ENCODE assay signal across 17 cellular contexts in genomic region chr1:50973255-50973654, GRCh38. TPM values are rescaled to one million over a fixed set of nuclear protein-coding genes. Genes with fewer than 3 reads are reported as not detected.
DNase-seq lines count a peak whose midpoint lies in the region; ATAC-seq and TF ChIP-seq lines count a peak whose summit lies in the region.
"Had no signal": no experiment of that assay in that cellular context is flagged by ENCODE, and none has a peak within 500 bp of the region (broad histone marks: within the 10 kb centered on the region; RNA-seq: fewer than 3 reads in every experiment).

No MANE protein-coding gene starts in this region.

- TF ChIP-seq CTCF in DOHH2 (IDR thresholded peaks at IDR 0.05; ENCODE audit: low read depth, low read length, poor library complexity, severe bottlenecking) (no peak), coronary artery (IDR thresholded peaks at IDR 0.05) (no peak), sigmoid colon (IDR thresholded peaks at IDR 0.05) (no peak), MM.1S (IDR thresholded peaks at IDR 0.05; ENCODE audit: low read length) (no peak)

- H3K27me3 ChIP-seq in DOHH2 (ENCODE audit: control insufficient read depth, low read length) (no peaks in the 10 kb centered on the region), Karpas-422 (ENCODE audit: low read length) (no peaks in the 10 kb centered on the region), sigmoid colon (no peaks in the 10 kb centered on the region), MM.1S (replicated peaks; ENCODE audit: insufficient read depth, low read length) (no peaks in the 10 kb centered on the region)
- H3K27me3 ChIP-seq: thyroid gland had no signal

- WGBS in sigmoid colon, 2 donors, result 94 to 97% methylated on average over 1 of the region's 1 CpG

- no peak overlapping the region for H3K9ac ChIP-seq in Karpas-422 (ENCODE audit: low read length)
- no peak overlapping the region for H3K9ac ChIP-seq in MM.1S (ENCODE audit: low read length)
- H3K9ac ChIP-seq: BLaER1 treated with 17β-estradiol and CSF1 and Interleukin-3, amounts not matched to agents 10 nM and 100 nM had no signal

- peaks cover 22% of the 10 kb centered on the region for H3F3A ChIP-seq in DOHH2 (ENCODE audit: control insufficient read depth, insufficient read depth)
- no peaks in the 10 kb centered on the region for H3F3A ChIP-seq in MM.1S (ENCODE audit: insufficient read depth, low read length)

- peak overlapping the region; percentile 88 for H3K4me2 ChIP-seq in DOHH2 (ENCODE audit: low read length)
- peak overlapping the region; percentile 97 for H3K4me2 ChIP-seq in Karpas-422 (ENCODE audit: low read depth, low read length, poor library complexity, severe bottlenecking)
- no peak overlapping the region for H3K4me2 ChIP-seq in MM.1S (ENCODE audit: low read depth, low read length)
- H3K4me2 ChIP-seq: BLaER1 treated with 17β-estradiol and CSF1 and Interleukin-3, amounts not matched to agents 10 nM and 100 nM had no signal

- H4K20me1 ChIP-seq in DOHH2 (ENCODE audit: control insufficient read depth, insufficient read depth, low read depth, low read length) (no peaks in the 10 kb centered on the region), Karpas-422 (ENCODE audit: insufficient read depth, low read depth, low read length) (no peaks in the 10 kb centered on the region), MM.1S (ENCODE audit: insufficient read depth, low read length) (no peaks in the 10 kb centered on the region)

- H3K9me3 ChIP-seq in DOHH2 (ENCODE audit: control insufficient read depth, insufficient read depth, low read length) (no peaks in the 10 kb centered on the region), Karpas-422 (ENCODE audit: low read length) (no peaks in the 10 kb centered on the region), sigmoid colon (no peaks in the 10 kb centered on the region), MM.1S (replicated peaks; ENCODE audit: insufficient read depth, low read length) (no peaks in the 10 kb centered on the region)
- H3K9me3 ChIP-seq: BLaER1 treated with 17β-estradiol and CSF1 and Interleukin-3, amounts not matched to agents 10 nM and 100 nM; heart right ventricle; thyroid gland had no signal

- H3K4me3 ChIP-seq in DOHH2 (ENCODE audit: low read length) (peak overlapping the region; percentile 91), Karpas-422 (ENCODE audit: low read length) (no peak overlapping the region), coronary artery (peak overlapping the region; percentile 89), sigmoid colon (peak overlapping the region in 1 of 4 donors; percentile 79), MM.1S (ENCODE audit: low read length) (no peak overlapping the region)
- H3K4me3 ChIP-seq: BLaER1 treated with 17β-estradiol and CSF1 and Interleukin-3, amounts not matched to agents 10 nM and 100 nM; thyroid gland had no signal

- no peak for TF ChIP-seq EP300 in sigmoid colon (IDR thresholded peaks at IDR 0.05)

- H3K9me2 ChIP-seq in DOHH2 (replicated peaks; ENCODE audit: control insufficient read depth, low read length) (no peaks in the 10 kb centered on the region), Karpas-422 (replicated peaks; ENCODE audit: insufficient read depth, low read length) (no peaks in the 10 kb centered on the region), MM.1S (replicated peaks; ENCODE audit: insufficient read depth, low read length) (no peaks in the 10 kb centered on the region)

- peaks cover 70% of the 10 kb centered on the region for H3K36me3 ChIP-seq in DOHH2 (ENCODE audit: control insufficient read depth, low read length)
- 0 out of 2 replicates have a peak, but pooled peaks cover 5% of the 10 kb centered on the region for H3K36me3 ChIP-seq in Karpas-422 (ENCODE audit: insufficient read depth, low read length)
- H3K36me3 ChIP-seq in sigmoid colon, result no peaks in the 10 kb centered on the region
- no peaks in the 10 kb centered on the region for H3K36me3 ChIP-seq in MM.1S (replicated peaks; ENCODE audit: insufficient read depth, low read length)
- H3K36me3 ChIP-seq: BLaER1 treated with 17β-estradiol and CSF1 and Interleukin-3, amounts not matched to agents 10 nM and 100 nM; heart right ventricle; thyroid gland had no signal

- DNase-seq in Karpas-422, result no peak
- DNase-seq in coronary artery (ENCODE audit: low spot score), result no peak
- no peak for DNase-seq in sigmoid colon
- no peak for DNase-seq in dermis blood vessel endothelial cell
- no peak for DNase-seq in MM.1S
- DNase-seq in stimulated activated CD4-positive, alpha-beta T cell treated with anti-CD3 and anti-CD28 coated beads, Interleukin-15, amount 100 ng/mL, for 24 hours, result no peak
- DNase-seq: activated CD4-positive, alpha-beta T cell treated with anti-CD3 and anti-CD28 coated beads for 4 hours; activated naive CD4-positive, alpha-beta T cell treated with anti-CD3 and anti-CD28 coated beads for 36 hours; cortex of kidney; heart right ventricle; NCI-H2171 treated with DMSO at 0.1 percent for 48 hours; T1000; thyroid gland had no signal

- H3K79me2 ChIP-seq in DOHH2 (ENCODE audit: control insufficient read depth, low read length) (peaks cover 96% of the 10 kb centered on the region), Karpas-422 (ENCODE audit: low read length) (peaks cover 27% of the 10 kb centered on the region), MM.1S (ENCODE audit: low read length) (no peaks in the 10 kb centered on the region)

- H3K4me1 ChIP-seq in DOHH2 (ENCODE audit: control insufficient read depth, low read length) (peaks cover 24% of the 10 kb centered on the region), Karpas-422 (ENCODE audit: low read length) (peaks cover 53% of the 10 kb centered on the region), sigmoid colon (peaks cover 0 to 26% (median 8%) of the 10 kb centered on the region in 4 donors), MM.1S (ENCODE audit: low read length) (no peaks in the 10 kb centered on the region)
- H3K4me1 ChIP-seq: thyroid gland had no signal

- H2AFZ ChIP-seq in Karpas-422 (ENCODE audit: low read length), result no peak overlapping the region
- H2AFZ ChIP-seq in MM.1S (ENCODE audit: low read length), result no peak overlapping the region

- TF ChIP-seq POLR2A in sigmoid colon (IDR thresholded peaks at IDR 0.05), result no peak

- no peak for ATAC-seq in HG02852 (IDR thresholded peaks at IDR 0.05; ENCODE audit: unreplicated experiment)
- ATAC-seq: heart right ventricle, Right ventricle myocardium inferior had no signal

- peak overlapping the region; percentile 97 for H3K27ac ChIP-seq in DOHH2 (ENCODE audit: low read depth, low read length)
- no peak overlapping the region for H3K27ac ChIP-seq in Karpas-422 (ENCODE audit: low read length)
- H3K27ac ChIP-seq in coronary artery, result peak overlapping the region; percentile 44 to 98
- peak overlapping the region in 3 of 4 donors; percentile 91 to 98 (median 96) for H3K27ac ChIP-seq in sigmoid colon
- H3K27ac ChIP-seq in MM.1S (ENCODE audit: low read length), result no peak overlapping the region
- H3K27ac ChIP-seq: BLaER1 treated with 17β-estradiol and CSF1 and Interleukin-3, amounts not matched to agents 10 nM and 100 nM; thyroid gland had no signal

- intact Hi-C loops in sigmoid colon (cut with DNase I), result loop anchor here (10.0 kb wide), 1 partner anchor 542 kb away; the partner anchor contains the start of gene EPS15

RNA-seq across cellular contexts. Expression of gene CDKN2C, which starts 3.2 kb away (rescaled TPM):
- 16.8 and 18.5 TPM in 2 replicates for total RNA-seq in Karpas-422 (2014; rRNA removed; shearing (Covaris generic); ENCODE audit: low replicate concordance)
- total RNA-seq in sigmoid colon (10 to 100 TPM; 25.8 to 31.7 (median 29.6) TPM), dermis blood vessel endothelial cell (10.0 and 18.5 TPM in 2 replicates)
- 10 to 100 TPM; 10.9 to 13.5 (median 12.0) TPM for polyA plus RNA-seq in sigmoid colon

RNA-seq across cellular contexts. Expression of gene FAF1, which starts 13.2 kb away (rescaled TPM):
- 51.5 and 112 TPM in 2 replicates for total RNA-seq in Karpas-422 (2014; rRNA removed; shearing (Covaris generic); ENCODE audit: low replicate concordance)
- total RNA-seq in sigmoid colon (10 to 100 TPM; 53.9 to 59.3 (median 55.6) TPM), dermis blood vessel endothelial cell (56.5 and 70.6 TPM in 2 replicates)
- 10 to 100 TPM; 27.5 to 39.0 (median 31.0) TPM for polyA plus RNA-seq in sigmoid colon

Comparison
In these comparisons a context has a peak if more than half of its experiments do, and no peak if none do; other contexts are left out.
1. H3K27ac ChIP-seq: peak in DOHH2 (single experiment), coronary artery (2 of 2) and sigmoid colon (3 of 4); none in Karpas-422 (single experiment) and MM.1S (single experiment).
2. H3K4me3 ChIP-seq: peak in DOHH2 (single experiment) and coronary artery (single experiment); none in Karpas-422 (single experiment) and MM.1S (single experiment).